Comparison of ENCODE assay signal across 29 cellular contexts in the genomic region with DNA sequence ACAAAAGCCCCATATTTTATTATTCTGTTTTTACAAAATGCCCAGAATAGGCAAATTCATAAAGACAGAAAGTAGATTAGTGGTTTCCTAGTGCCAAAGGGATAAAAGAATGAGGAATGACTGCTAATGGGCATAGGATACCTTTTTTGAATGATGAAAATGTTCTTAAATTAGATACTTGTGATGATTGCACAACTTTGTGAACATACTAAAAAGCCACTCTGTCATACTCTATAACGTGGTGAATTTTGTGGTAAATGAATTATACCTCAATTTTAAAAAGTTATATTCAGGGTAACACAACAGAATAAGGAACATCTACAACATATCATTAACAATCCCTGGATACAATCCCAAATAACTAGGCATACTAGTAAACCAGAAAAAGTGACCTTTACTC.
"Had no signal": no experiment of that assay in that cellular context is flagged by ENCODE, and none has a peak within 500 bp of the region (broad histone marks: within the 10 kb centered on the region; RNA-seq: fewer than 3 reads in every experiment).

No MANE protein-coding gene starts in this region.

- H3K27ac Mint-ChIP-seq: stimulated activated effector memory CD8-positive, alpha-beta T cell treated with anti-CD3 and anti-CD28 coated beads, Interleukin-12 subunit alpha, Interleukin-12 subunit beta, amount 100 ng/mL, for 72 hours; stimulated activated memory B cell treated with anti-CD40 and anti-IgM and Interleukin-4, amounts not matched to agents 10 μg/mL and 1 μg/mL and 100 μg/mL, for 72 hours; stimulated activated naive B cell treated with anti-CD40 and anti-IgM and Interleukin-4, amounts not matched to agents 10 μg/mL and 1 μg/mL and 100 μg/mL, for 72 hours; stimulated activated naive CD8-positive, alpha-beta T cell treated with anti-CD3 and anti-CD28 coated beads, Interleukin-15, amount 100 ng/mL, for 72 hours; stimulated activated naive CD8-positive, alpha-beta T cell treated with anti-CD3 and anti-CD28 coated beads, Interleukin-15, Interleukin-2, amounts not matched to agents 100 ng/mL and 50 ng/mL, for 24 hours; type B pancreatic cell had no signal

- H3K27me3 Mint-ChIP-seq: stimulated activated memory B cell treated with anti-CD40 and anti-IgM and Interleukin-4, amounts not matched to agents 10 μg/mL and 1 μg/mL and 100 μg/mL, for 72 hours; stimulated activated naive B cell treated with anti-CD40 and anti-IgM and Interleukin-4, amounts not matched to agents 10 μg/mL and 1 μg/mL and 100 μg/mL, for 72 hours; stimulated activated naive CD8-positive, alpha-beta T cell treated with anti-CD3 and anti-CD28 coated beads, Interleukin-15, amount 100 ng/mL, for 72 hours; stimulated activated naive CD8-positive, alpha-beta T cell treated with anti-CD3 and anti-CD28 coated beads, Interleukin-15, Interleukin-2, amounts not matched to agents 100 ng/mL and 50 ng/mL, for 24 hours; type B pancreatic cell had no signal

- FAIRE-seq: urothelium cell line had no signal

- H3K36me3 Mint-ChIP-seq: stimulated activated effector memory CD8-positive, alpha-beta T cell treated with anti-CD3 and anti-CD28 coated beads, Interleukin-12 subunit alpha, Interleukin-12 subunit beta, amount 100 ng/mL, for 72 hours; type B pancreatic cell had no signal

- H3K36me3 ChIP-seq: stomach, suprapubic skin, thoracic aorta, thyroid gland, tibial artery, tibial nerve, transverse colon, upper lobe of left lung, upper lobe of right lung, uterus, vagina had no signal

- H3K4me1 Mint-ChIP-seq: stimulated activated effector memory CD8-positive, alpha-beta T cell treated with anti-CD3 and anti-CD28 coated beads, Interleukin-12 subunit alpha, Interleukin-12 subunit beta, amount 100 ng/mL, for 72 hours; stimulated activated memory B cell treated with anti-CD40 and anti-IgM and Interleukin-4, amounts not matched to agents 10 μg/mL and 1 μg/mL and 100 μg/mL, for 72 hours; stimulated activated naive B cell treated with anti-CD40 and anti-IgM and Interleukin-4, amounts not matched to agents 10 μg/mL and 1 μg/mL and 100 μg/mL, for 72 hours had no signal

- ATAC-seq: stimulated activated effector memory CD8-positive, alpha-beta T cell treated with anti-CD3 and anti-CD28 coated beads, Interleukin-12 subunit alpha, Interleukin-12 subunit beta, amount 100 ng/mL, for 72 hours; stimulated activated memory B cell treated with anti-CD40 and anti-IgM and Interleukin-4, amounts not matched to agents 10 μg/mL and 1 μg/mL and 100 μg/mL, for 72 hours; stimulated activated naive B cell treated with anti-CD40 and anti-IgM and Interleukin-4, amounts not matched to agents 10 μg/mL and 1 μg/mL and 100 μg/mL, for 72 hours; stimulated activated naive CD8-positive, alpha-beta T cell treated with anti-CD3 and anti-CD28 coated beads, Interleukin-15, amount 100 ng/mL, for 72 hours; stimulated activated naive CD8-positive, alpha-beta T cell treated with anti-CD3 and anti-CD28 coated beads, Interleukin-15, Interleukin-2, amounts not matched to agents 100 U/mL and 50 U/mL, for 24 hours; upper lobe of right lung had no signal

- H3K27ac ChIP-seq: stomach, suprapubic skin, testis, thoracic aorta, thyroid gland, tibial artery, tibial nerve, transverse colon, upper lobe of left lung, upper lobe of right lung, uterus, vagina had no signal

- H3K4me1 ChIP-seq: stomach, suprapubic skin, testis, thyroid gland, tibial artery, tibial nerve, transverse colon, upper lobe of left lung, upper lobe of right lung, uterus, vagina had no signal

- H3K4me3 ChIP-seq: stomach, suprapubic skin, testis, thoracic aorta, thyroid gland, tibial artery, tibial nerve, transverse colon, upper lobe of left lung, upper lobe of right lung, uterus, vagina had no signal

- DNase-seq: stimulated activated CD4-positive, alpha-beta T cell treated with anti-CD3 and anti-CD28 coated beads, Interleukin-2, amount 100 ng/mL, for 48 hours; stimulated activated CD4-positive, alpha-beta T cell treated with anti-CD3 and anti-CD28 coated beads, Interleukin-4, amount 100 ng/mL, for 1 hour; stimulated activated CD4-positive, alpha-beta T cell treated with anti-CD3 and anti-CD28 coated beads, Interleukin-4, amount 100 ng/mL, for 24 hours; stimulated activated CD4-positive, alpha-beta T cell treated with anti-CD3 and anti-CD28 coated beads, Interleukin-4, amount 100 ng/mL, for 4 hours; stimulated activated CD8-positive, alpha-beta memory T cell treated with anti-CD3 and anti-CD28 coated beads, Interleukin-4, amount 100 ng/mL, for 48 hours; stimulated activated naive B cell treated with anti-CD40 and anti-IgM and Interleukin-4, amounts not matched to agents 10 μg/mL and 1 μg/mL and 100 μg/mL, for 72 hours; stimulated activated naive CD4-positive, alpha-beta T cell; stimulated activated naive CD4-positive, alpha-beta T cell treated with Interleukin-2 at 50 U/mL for 16 hours; stimulated activated naive CD8-positive, alpha-beta T cell treated with anti-CD3 and anti-CD28 coated beads, Interleukin-15, amount 100 ng/mL, for 72 hours; stimulated activated naive CD8-positive, alpha-beta T cell treated with anti-CD3 and anti-CD28 coated beads, Interleukin-15, Interleukin-2, amounts not matched to agents 100 U/mL and 50 U/mL, for 24 hours; stomach; substantia nigra; testis; thyroid gland; tibial artery; transverse colon; trophoblast cell; upper lobe of left lung; upper lobe of right lung; uterus had no signal

- H3K9me3 ChIP-seq: testis, thyroid gland, tibial artery, transverse colon, uterus, vagina had no signal

- H3K27me3 ChIP-seq: stomach, suprapubic skin, testis, thyroid gland, tibial artery, tibial nerve, transverse colon, upper lobe of left lung, upper lobe of right lung, uterus, vagina had no signal

- H3K4me3 Mint-ChIP-seq: stimulated activated effector memory CD8-positive, alpha-beta T cell treated with anti-CD3 and anti-CD28 coated beads, Interleukin-12 subunit alpha, Interleukin-12 subunit beta, amount 100 ng/mL, for 72 hours; stimulated activated memory B cell treated with anti-CD40 and anti-IgM and Interleukin-4, amounts not matched to agents 10 μg/mL and 1 μg/mL and 100 μg/mL, for 72 hours; stimulated activated naive B cell treated with anti-CD40 and anti-IgM and Interleukin-4, amounts not matched to agents 10 μg/mL and 1 μg/mL and 100 μg/mL, for 72 hours; stimulated activated naive CD8-positive, alpha-beta T cell treated with anti-CD3 and anti-CD28 coated beads, Interleukin-15, amount 100 ng/mL, for 72 hours; stimulated activated naive CD8-positive, alpha-beta T cell treated with anti-CD3 and anti-CD28 coated beads, Interleukin-15, Interleukin-2, amounts not matched to agents 100 ng/mL and 50 ng/mL, for 24 hours; type B pancreatic cell had no signal
